In genomic region chr22:42700901-42701300, GRCh38 we compare ENCODE assay signal across 23 cellular contexts.
"Had no signal": no experiment of that assay in that cellular context is flagged by ENCODE, and none has a peak within 500 bp of the region (broad histone marks: within the 10 kb centered on the region; RNA-seq: fewer than 3 reads in every experiment).

No MANE protein-coding gene starts in this region.

- DNase-seq: activated CD4-positive, alpha-beta T cell treated with anti-CD3 and anti-CD28 coated beads for 48 hours; activated CD4-positive, CD25-positive, alpha-beta regulatory T cell; activated CD8-positive, alpha-beta T cell treated with anti-CD3 and anti-CD28 coated beads for 36 hours; activated naive CD4-positive, alpha-beta T cell; activated T-cell treated with anti-CD3 and anti-CD28 coated beads, Interleukin-2, amount 50 U/mL, for 1 hour; colonic mucosa; foreskin melanocyte; head of caudate nucleus; left colon; midbrain; nephron progenitor cell; occipital lobe; SK-N-SH; small intestine; stimulated activated CD4-positive, alpha-beta T cell treated with anti-CD3 and anti-CD28 coated beads, Interleukin-15, amount 100 ng/mL, for 24 hours; stimulated activated CD4-positive, alpha-beta T cell treated with anti-CD3 and anti-CD28 coated beads, Interleukin-2, amount 100 ng/mL, for 48 hours; T-cell had no signal

- H3K36me3 ChIP-seq: colonic mucosa, upper lobe of left lung had no signal

- H3K4me1 ChIP-seq: colonic mucosa had no signal

- H3K27me3 ChIP-seq: colonic mucosa, upper lobe of left lung had no signal

- H3K27me3 Mint-ChIP-seq: activated CD8-positive, alpha-beta T cell treated with anti-CD3 and anti-CD28 coated beads for 36 hours; brain; stimulated activated naive CD8-positive, alpha-beta T cell treated with anti-CD3 and anti-CD28 coated beads, Interleukin-15, Interleukin-2, amounts not matched to agents 100 ng/mL and 50 ng/mL, for 24 hours had no signal

- H3K27ac ChIP-seq: colonic mucosa had no signal

- H3K4me3 Mint-ChIP-seq: activated CD8-positive, alpha-beta T cell treated with anti-CD3 and anti-CD28 coated beads for 36 hours; activated T-helper 17 cell treated with anti-CD3 and anti-CD28 coated beads, Interleukin-2, amount 50 U/mL, for 72 hours; brain; central memory CD8-positive, alpha-beta T cell; nephron progenitor cell; stimulated activated naive CD8-positive, alpha-beta T cell treated with anti-CD3 and anti-CD28 coated beads, Interleukin-15, Interleukin-2, amounts not matched to agents 100 ng/mL and 50 ng/mL, for 24 hours; T-cell had no signal

- H3K9me3 ChIP-seq: colonic mucosa, SK-N-SH, upper lobe of left lung had no signal

- H3K36me3 Mint-ChIP-seq: brain, T-cell had no signal

- H3K4me1 Mint-ChIP-seq: activated T-helper 17 cell treated with anti-CD3 and anti-CD28 coated beads, Interleukin-2, amount 50 U/mL, for 72 hours; central memory CD8-positive, alpha-beta T cell; T-cell had no signal

- H3K27ac Mint-ChIP-seq: activated CD8-positive, alpha-beta T cell treated with anti-CD3 and anti-CD28 coated beads for 36 hours; activated T-helper 17 cell treated with anti-CD3 and anti-CD28 coated beads, Interleukin-2, amount 50 U/mL, for 72 hours; brain; nephron progenitor cell; stimulated activated naive CD8-positive, alpha-beta T cell treated with anti-CD3 and anti-CD28 coated beads, Interleukin-15, Interleukin-2, amounts not matched to agents 100 ng/mL and 50 ng/mL, for 24 hours; T-cell had no signal

- H3K4me3 ChIP-seq: colonic mucosa, lung, upper lobe of left lung had no signal

- H3K9me3 Mint-ChIP-seq: activated CD8-positive, alpha-beta T cell treated with anti-CD3 and anti-CD28 coated beads for 36 hours; activated T-helper 17 cell treated with anti-CD3 and anti-CD28 coated beads, Interleukin-2, amount 50 U/mL, for 72 hours; brain; central memory CD8-positive, alpha-beta T cell; nephron progenitor cell; stimulated activated naive CD8-positive, alpha-beta T cell treated with anti-CD3 and anti-CD28 coated beads, Interleukin-15, Interleukin-2, amounts not matched to agents 100 ng/mL and 50 ng/mL, for 24 hours; T-cell had no signal

- ATAC-seq: activated CD8-positive, alpha-beta T cell treated with anti-CD3 and anti-CD28 coated beads for 36 hours; activated T-helper 17 cell treated with anti-CD3 and anti-CD28 coated beads, Interleukin-2, amount 50 U/mL, for 72 hours; left colon; T-cell had no signal
